15 cellular contexts compared by ENCODE assay signal in the genomic region with DNA sequence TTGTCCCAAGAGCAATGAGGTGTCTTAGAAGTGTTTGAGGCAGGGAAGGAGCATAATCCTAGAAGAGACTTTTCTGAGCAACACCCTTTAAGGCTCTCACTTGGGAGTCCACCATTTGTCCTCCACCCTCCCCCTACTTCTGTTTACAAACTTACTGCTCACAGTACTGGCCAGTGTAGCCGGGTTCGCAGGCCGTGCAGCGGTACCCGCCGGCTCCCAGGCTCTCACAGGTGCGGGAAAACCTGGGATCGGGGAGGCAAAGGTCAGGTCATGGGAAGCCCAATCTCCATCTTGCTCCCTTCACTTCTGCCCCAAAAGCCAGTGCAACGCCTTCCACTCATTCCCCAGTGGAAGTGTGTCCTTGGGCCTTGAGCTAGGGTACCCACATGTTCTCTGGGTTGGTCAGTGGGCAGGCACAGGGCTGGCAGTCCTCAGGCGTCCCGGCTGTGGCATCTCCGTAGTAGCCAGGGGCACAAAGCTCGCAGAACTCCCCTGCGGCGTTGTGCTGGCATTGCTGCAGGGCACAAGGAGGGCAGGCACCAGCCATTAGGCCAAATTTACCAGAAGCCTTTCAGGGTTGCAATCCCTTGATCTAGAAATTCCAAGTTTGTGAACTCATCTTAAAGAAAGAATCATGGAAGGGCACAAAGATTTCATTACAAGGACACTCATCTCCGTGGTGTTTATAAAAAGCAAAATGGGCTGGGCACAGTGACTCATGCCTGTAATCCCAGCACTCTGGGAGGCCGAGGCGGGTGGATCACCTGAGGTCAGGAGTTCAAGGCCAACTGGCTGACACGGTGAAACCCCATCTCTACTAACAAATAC. TPM values are rescaled to one million over a fixed set of nuclear protein-coding genes. Genes with fewer than 3 reads are reported as not detected.
DNase-seq lines count a peak whose midpoint lies in the region; ATAC-seq, FAIRE-seq and TF ChIP-seq lines count a peak whose summit lies in the region.
"Had no signal": no experiment of that assay in that cellular context is flagged by ENCODE, and none has a peak within 500 bp of the region (broad histone marks: within the 10 kb centered on the region; RNA-seq: fewer than 3 reads in every experiment).

No MANE protein-coding gene starts in this region.

- H3K4me3 ChIP-seq in GM23248 (no peak overlapping the region), fibroblast of pulmonary artery (replicated peaks; ENCODE audit: low read depth, low read length) (no peak overlapping the region), small intestine (ENCODE audit: low read depth in 1 of 2, low read length in 2 of 2) (no peak overlapping the region), lower lobe of right lung (no peak overlapping the region)
- H3K4me3 ChIP-seq: upper lobe of right lung had no signal

- H3K79me2 ChIP-seq in GM23248 (ENCODE audit: insufficient read depth) = peaks cover 32% of the 10 kb centered on the region

- H3K4me2 ChIP-seq in GM23248 (ENCODE audit: unreplicated experiment) = no peak overlapping the region

- peak; percentile 81 for ATAC-seq in SK-N-SH treated with all-trans-retinoic acid at 6 μM for 48 hours
- ATAC-seq in lower lobe of right lung = no peak
- ATAC-seq: activated naive CD8-positive, alpha-beta T cell treated with anti-CD3 and anti-CD28 coated beads, Interleukin-2, amount 50 U/mL, for 24 hours; upper lobe of right lung had no signal

- peak overlapping the region; percentile 66 for H3K27ac ChIP-seq in GM23248
- no peak overlapping the region for H3K27ac ChIP-seq in small intestine (ENCODE audit: low read depth in 1 of 2, low read length in 1 of 2)
- no peak overlapping the region for H3K27ac ChIP-seq in lower lobe of right lung
- H3K27ac ChIP-seq: upper lobe of right lung had no signal

- DNase-seq in GM23248 = peak; percentile 86
- peak; percentile 28 for DNase-seq in fibroblast of pulmonary artery (ENCODE audit: low read depth)
- peak; percentile 37 for DNase-seq in small intestine
- DNase-seq in stimulated activated CD4-positive, alpha-beta T cell treated with anti-CD3 and anti-CD28 coated beads, Interleukin-12 subunit alpha, Interleukin-12 subunit beta, amount 100 ng/mL, for 4 hours = no peak
- DNase-seq in lower lobe of right lung = no peak
- DNase-seq in T-helper 2 cell = no peak
- DNase-seq in GM20000 (ENCODE audit: low spot score) = no peak
- DNase-seq: activated naive CD8-positive, alpha-beta T cell treated with anti-CD3 and anti-CD28 coated beads, Interleukin-2, amount 50 U/mL, for 24 hours; NCI-H1417 treated with DMSO at 0.1 percent for 48 hours; upper lobe of right lung had no signal

- peak overlapping the region; percentile 17; the same call in 1 of the 2 replicates for H3K9ac ChIP-seq in GM23248

- H3K4me1 ChIP-seq in GM23248 (ENCODE audit: insufficient read depth) = peaks cover 24% of the 10 kb centered on the region
- no peaks in the 10 kb centered on the region for H3K4me1 ChIP-seq in small intestine (ENCODE audit: control insufficient read depth in 2 of 2, insufficient read depth in 1 of 2, low read depth in 1 of 2, low read length in 1 of 2)
- no peaks in the 10 kb centered on the region for H3K4me1 ChIP-seq in lower lobe of right lung
- H3K4me1 ChIP-seq: upper lobe of right lung had no signal

- WGBS in GM23248 (ENCODE audit: low coverage in 1 of 2, low lambda C conversion rate in 2 of 2, missing lambda C conversion rate in 2 of 2), 2 experiments = 78% methylated on average over 17 to 19 of the region's 19 CpGs
- WGBS in small intestine, 3 donors = 84 to 89% (median 87%) methylated on average over 19 of the region's 19 CpGs

- H4K20me1 ChIP-seq in GM23248 (ENCODE audit: insufficient read depth) = 0 out of 2 replicates have a peak, but pooled peaks cover 4% of the 10 kb centered on the region

- no peaks in the 10 kb centered on the region for H3K9me2 ChIP-seq in GM23248 (ENCODE audit: insufficient read depth)

- H3F3A ChIP-seq in GM23248 (ENCODE audit: insufficient read depth) = peaks cover 38% of the 10 kb centered on the region

- H2AFZ ChIP-seq in GM23248 = no peak overlapping the region

- H3K9me3 ChIP-seq in GM23248 (ENCODE audit: low read depth) (no peaks in the 10 kb centered on the region), small intestine (ENCODE audit: control insufficient read depth, low read depth) (no peaks in the 10 kb centered on the region), lower lobe of right lung (no peaks in the 10 kb centered on the region)
- H3K9me3 ChIP-seq: upper lobe of right lung had no signal

- in situ Hi-C loops in GM23248 (cut with MboI) = no loop called here

- intact Hi-C loops in lower lobe of right lung (cut with DNase I) = no loop called here

- H3K27me3 ChIP-seq in GM23248 (replicated peaks; ENCODE audit: insufficient read depth) (no peaks in the 10 kb centered on the region), small intestine (ENCODE audit: control insufficient read depth in 2 of 2, insufficient read depth in 2 of 2, low read length in 2 of 2) (no peaks in the 10 kb centered on the region), lower lobe of right lung (ENCODE audit: low read depth) (no peaks in the 10 kb centered on the region)
- H3K27me3 ChIP-seq: upper lobe of right lung had no signal

- peaks cover 57% of the 10 kb centered on the region for H3K36me3 ChIP-seq in GM23248 (ENCODE audit: low read depth)
- peaks cover 5 to 7% of the 10 kb centered on the region in 2 donors for H3K36me3 ChIP-seq in small intestine (ENCODE audit: control insufficient read depth in 2 of 2, insufficient read depth in 2 of 2, low read length in 2 of 2)
- peaks cover 93% of the 10 kb centered on the region for H3K36me3 ChIP-seq in lower lobe of right lung

- no peak for TF ChIP-seq CTCF in fibroblast of pulmonary artery (IDR thresholded peaks at IDR 0.05; ENCODE audit: low read length, missing control alignments)
- TF ChIP-seq CTCF in lower lobe of right lung (IDR thresholded peaks at IDR 0.05) = no peak
- TF ChIP-seq CTCF in GM20000 (IDR thresholded peaks at IDR 0.05; ENCODE audit: extremely low read depth, missing control alignments) = no peak

- no peak for FAIRE-seq in small intestine (lab: Jason Lieb, UNC)
- FAIRE-seq: D721Med, GM12891 had no signal

TF ChIP-seq in SK-N-SH treated with all-trans-retinoic acid at 6 μM for 48 hours, 23 proteins besides CTCF, POLR2A, EP300 and RAD21 (continues in another document):
- TF ChIP-seq ZNF565 (CRISPR knock-in tag; conservative IDR thresholded peaks at IDR 0.05; ENCODE audit: low read depth) (no peak), OSR1 (CRISPR knock-in tag; IDR thresholded peaks at IDR 0.05) (no peak), ZNF8 (CRISPR knock-in tag; IDR thresholded peaks at IDR 0.05) (no peak), ZC3H10 (CRISPR knock-in tag; IDR thresholded peaks at IDR 0.05) (no peak), ESRRG (CRISPR knock-in tag; IDR thresholded peaks at IDR 0.05) (no peak), ARNTL (CRISPR knock-in tag; IDR thresholded peaks at IDR 0.05; ENCODE audit: borderline replicate concordance, low read depth) (no peak), PPARA (CRISPR knock-in tag; IDR thresholded peaks at IDR 0.05; ENCODE audit: borderline replicate concordance) (no peak), BACH2 (CRISPR knock-in tag; IDR thresholded peaks at IDR 0.05; ENCODE audit: borderline replicate concordance) (no peak), ZFP3 (CRISPR knock-in tag; IDR thresholded peaks at IDR 0.05) (no peak), GLIS3 (CRISPR knock-in tag; IDR thresholded peaks at IDR 0.05) (no peak)
- TF ChIP-seq, protein P1, sequence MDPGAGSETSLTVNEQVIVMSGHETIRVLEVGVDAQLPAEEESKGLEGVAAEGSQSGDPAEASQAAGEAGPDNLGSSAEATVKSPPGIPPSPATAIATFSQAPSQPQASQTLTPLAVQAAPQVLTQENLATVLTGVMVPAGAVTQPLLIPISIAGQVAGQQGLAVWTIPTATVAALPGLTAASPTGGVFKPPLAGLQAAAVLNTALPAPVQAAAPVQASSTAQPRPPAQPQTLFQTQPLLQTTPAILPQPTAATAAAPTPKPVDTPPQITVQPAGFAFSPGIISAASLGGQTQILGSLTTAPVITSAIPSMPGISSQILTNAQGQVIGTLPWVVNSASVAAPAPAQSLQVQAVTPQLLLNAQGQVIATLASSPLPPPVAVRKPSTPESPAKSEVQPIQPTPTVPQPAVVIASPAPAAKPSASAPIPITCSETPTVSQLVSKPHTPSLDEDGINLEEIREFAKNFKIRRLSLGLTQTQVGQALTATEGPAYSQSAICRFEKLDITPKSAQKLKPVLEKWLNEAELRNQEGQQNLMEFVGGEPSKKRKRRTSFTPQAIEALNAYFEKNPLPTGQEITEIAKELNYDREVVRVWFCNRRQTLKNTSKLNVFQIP (CRISPR knock-in tag; IDR thresholded peaks at IDR 0.05; ENCODE audit: borderline replicate concordance, low read depth) = no peak
- TF ChIP-seq, protein P2, sequence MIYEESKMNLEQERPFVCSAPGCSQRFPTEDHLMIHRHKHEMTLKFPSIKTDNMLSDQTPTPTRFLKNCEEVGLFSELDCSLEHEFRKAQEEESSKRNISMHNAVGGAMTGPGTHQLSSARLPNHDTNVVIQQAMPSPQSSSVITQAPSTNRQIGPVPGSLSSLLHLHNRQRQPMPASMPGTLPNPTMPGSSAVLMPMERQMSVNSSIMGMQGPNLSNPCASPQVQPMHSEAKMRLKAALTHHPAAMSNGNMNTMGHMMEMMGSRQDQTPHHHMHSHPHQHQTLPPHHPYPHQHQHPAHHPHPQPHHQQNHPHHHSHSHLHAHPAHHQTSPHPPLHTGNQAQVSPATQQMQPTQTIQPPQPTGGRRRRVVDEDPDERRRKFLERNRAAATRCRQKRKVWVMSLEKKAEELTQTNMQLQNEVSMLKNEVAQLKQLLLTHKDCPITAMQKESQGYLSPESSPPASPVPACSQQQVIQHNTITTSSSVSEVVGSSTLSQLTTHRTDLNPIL (CRISPR knock-in tag; IDR thresholded peaks at IDR 0.05; ENCODE audit: low read depth) = no peak

RNA-seq across cellular contexts. Expression of a gene that starts 49.8 kb away (rescaled TPM):
- total RNA-seq in GM23248 (2014; rRNA removed; shearing (Covaris generic)) = not detected in 2 replicates
- polyA plus RNA-seq in GM23248 (2016; fragmentation: Nextera tagmentation; extraction: Ambion mirVana) (8.5 and 13.2 TPM in 2 replicates), small intestine (under 1 TPM; 0.22 to 0.85 (median 0.81) TPM)
- 0.32 TPM for total RNA-seq in lower lobe of right lung
- total RNA-seq: lung microvascular endothelial cell; T-helper 1 cell treated with Interleukin-12 subunit alpha and Interleukin-12 subunit beta and Interleukin-4 antibody, amounts not matched to agents 30 ng/mL and 1 ng/mL, for 36 hours had no signal

Comparison
In these comparisons a context has a peak if more than half of its experiments do, and no peak if none do; other contexts are left out.
1. DNase-seq: peak in GM23248 (single experiment), fibroblast of pulmonary artery (single experiment) and small intestine (single experiment); none in stimulated activated CD4-positive, alpha-beta T cell treated with anti-CD3 and anti-CD28 coated beads, Interleukin-12 subunit alpha, Interleukin-12 subunit beta, amount 100 ng/mL, for 4 hours (single experiment), lower lobe of right lung (single experiment), T-helper 2 cell (0 of 5) and GM20000 (single experiment).